8 cellular contexts compared by ENCODE assay signal in genomic region chr1:220272047-220272840, GRCh38. TPM values are rescaled to one million over a fixed set of nuclear protein-coding genes. Genes with fewer than 3 reads are reported as not detected.
DNase-seq lines count a peak whose midpoint lies in the region; ATAC-seq lines count a peak whose summit lies in the region.

RAB3GAP2 (minus strand) TSS chr1:220272453; CDS start chr1:220272337, 116 bp downstream.

- peaks cover 26 to 31% (median 29%) of the 10 kb centered on the region in 11 experiments for H3K36me3 ChIP-seq in BLaER1 treated with 17β-estradiol and CSF1 and Interleukin-3, amounts not matched to agents 10 nM and 100 nM

- peak; percentile 64 to 88 for DNase-seq in NCI-H526 (lab: John Stamatoyannopoulos, UW)
- DNase-seq in activated CD4-positive, alpha-beta T cell treated with anti-CD3 and anti-CD28 coated beads for 48 hours = peak; percentile 97
- DNase-seq in dedifferentiated amniotic fluid mesenchymal stem cell (ENCODE audit: extremely low spot score) = peak; percentile 92
- peak; percentile 98 for DNase-seq in left lobe of liver (ENCODE audit: low spot score)
- peak; percentile 96 for DNase-seq in stimulated activated CD4-positive, alpha-beta T cell treated with anti-CD3 and anti-CD28 coated beads, Interleukin-2, amount 100 ng/mL, for 4 hours (ENCODE audit: low read depth)

- H3K4me2 ChIP-seq in BLaER1 treated with 17β-estradiol and CSF1 and Interleukin-3, amounts not matched to agents 10 nM and 100 nM = peak within 1 kb of the TSS; percentile 79 to 93 (median 88)

- H3K27me3 ChIP-seq in BLaER1 treated with 17β-estradiol and CSF1 and Interleukin-3, amounts not matched to agents 10 nM and 100 nM = no peaks in the 10 kb centered on the region

- H3K4me1 ChIP-seq in BLaER1 treated with 17β-estradiol and CSF1 and Interleukin-3, amounts not matched to agents 10 nM and 100 nM = peaks cover 20 to 31% (median 27%) of the 10 kb centered on the region in 10 experiments

- peaks cover 0 to 12% (median 5%) of the 10 kb centered on the region in 11 experiments; a peak in 15 of 22 replicates for H3K9me3 ChIP-seq in BLaER1 treated with 17β-estradiol and CSF1 and Interleukin-3, amounts not matched to agents 10 nM and 100 nM (replicated peaks in 1 of 11)

- peak within 1 kb of the TSS; percentile 81 to 96 (median 91) for H3K9ac ChIP-seq in BLaER1 treated with 17β-estradiol and CSF1 and Interleukin-3, amounts not matched to agents 10 nM and 100 nM

- H3K4me3 ChIP-seq in BLaER1 treated with 17β-estradiol and CSF1 and Interleukin-3, amounts not matched to agents 10 nM and 100 nM = peak within 1 kb of the TSS; percentile 81 to 96 (median 89)

- ATAC-seq in GM19328 (IDR thresholded peaks at IDR 0.05; ENCODE audit: unreplicated experiment) (peak; percentile 98), HG03469 (IDR thresholded peaks at IDR 0.05; ENCODE audit: unreplicated experiment) (peak; percentile 95), left lobe of liver (peak; percentile 94)

- H3K27ac ChIP-seq in BLaER1 treated with 17β-estradiol and CSF1 and Interleukin-3, amounts not matched to agents 10 nM and 100 nM = peak within 1 kb of the TSS; percentile 81 to 97 (median 90)

- peaks cover 0 to 17% (median 6%) of the 10 kb centered on the region in 11 experiments; a peak in 9 of 22 replicates for H4K20me1 ChIP-seq in BLaER1 treated with 17β-estradiol and CSF1 and Interleukin-3, amounts not matched to agents 10 nM and 100 nM

RNA-seq across cellular contexts. Expression of gene RAB3GAP2, which starts in this region (rescaled TPM):
- 18.3 TPM for total RNA-seq in left lobe of liver

Comparison
In these comparisons a context has a peak if more than half of its experiments do, and no peak if none do; other contexts are left out.
1. Peak in every context shown above with its lines: DNase-seq, ATAC-seq, H3K4me3 ChIP-seq and H3K27ac ChIP-seq.